10 cellular contexts compared by ENCODE assay signal in genomic region chr3:102715030-102715697, GRCh38.
DNase-seq lines count a peak whose midpoint lies in the region; ATAC-seq and TF ChIP-seq lines count a peak whose summit lies in the region.
"Had no signal": no experiment of that assay in that cellular context is flagged by ENCODE, and none has a peak within 500 bp of the region (broad histone marks: within the 10 kb centered on the region; RNA-seq: fewer than 3 reads in every experiment).

No MANE protein-coding gene starts in this region.

- peak; percentile 94 for ATAC-seq in GM18909 (IDR thresholded peaks at IDR 0.05; ENCODE audit: poor library complexity, unreplicated experiment)
- peak; percentile 89 for ATAC-seq in HG02571 (IDR thresholded peaks at IDR 0.05; ENCODE audit: unreplicated experiment)
- peak; percentile 98 for ATAC-seq in foreskin keratinocyte
- ATAC-seq in right cardiac atrium: no peak
- ATAC-seq: left colon had no signal

- WGBS in right cardiac atrium: 77% methylated on average over 2 of the region's 2 CpGs

- H3K9me3 ChIP-seq in right cardiac atrium (ENCODE audit: control insufficient read depth, low read length): no peaks in the 10 kb centered on the region

- H3K27ac ChIP-seq in foreskin keratinocyte: peak overlapping the region; percentile 92
- no peak overlapping the region for H3K27ac ChIP-seq in right cardiac atrium (ENCODE audit: low read length)

- TF ChIP-seq CTCF in foreskin keratinocyte (conservative IDR thresholded peaks at IDR 0.05): no peak

- DNase-seq in HS-5 (ENCODE audit: low read depth): peak; percentile 57
- DNase-seq in foreskin keratinocyte: peak; percentile 65 to 84
- DNase-seq in right cardiac atrium: no peak
- no peak for DNase-seq in NCI-H748 (lab: John Stamatoyannopoulos, UW; ENCODE audit: unreplicated experiment)
- DNase-seq in NCI-H2227 treated with DMSO at 0.1 percent for 48 hours (lab: John Stamatoyannopoulos, UW): no peak
- DNase-seq in HCEC 1CT: no peak
- DNase-seq: left colon, SHP77 had no signal

- H3K4me3 ChIP-seq in right cardiac atrium (ENCODE audit: low read length): no peak overlapping the region

- H3K27me3 ChIP-seq in foreskin keratinocyte: peaks cover 6% of the 10 kb centered on the region
- no peaks in the 10 kb centered on the region for H3K27me3 ChIP-seq in right cardiac atrium (ENCODE audit: control insufficient read depth, insufficient read depth)

- intact Hi-C loops in right cardiac atrium (cut with DNase I): no loop called here

- H3K4me1 ChIP-seq in foreskin keratinocyte: peaks cover 15% of the 10 kb centered on the region
- H3K4me1 ChIP-seq in right cardiac atrium (ENCODE audit: control insufficient read depth, insufficient read depth, low read length): no peaks in the 10 kb centered on the region

Comparison
In these comparisons a context has a peak if more than half of its experiments do, and no peak if none do; other contexts are left out.
1. ATAC-seq: peak in GM18909 (single experiment), HG02571 (single experiment) and foreskin keratinocyte (single experiment); none in right cardiac atrium (0 of 2).
2. DNase-seq: peak in HS-5 (single experiment) and foreskin keratinocyte (2 of 2); none in right cardiac atrium (0 of 3), NCI-H748 (single experiment), NCI-H2227 treated with DMSO at 0.1 percent for 48 hours (single experiment) and HCEC 1CT (single experiment).